8 cellular contexts compared by ENCODE assay signal in genomic region chrX:7110821-7111276, GRCh38. TPM values are rescaled to one million over a fixed set of nuclear protein-coding genes. Genes with fewer than 3 reads are reported as not detected.
DNase-seq lines count a peak whose midpoint lies in the region; ATAC-seq lines count a peak whose summit lies in the region.

No MANE protein-coding gene starts in this region.

- intact Hi-C loops in Right ventricle myocardium superior (cut with DNase I): no loop called here

- H3K36me3 Mint-ChIP-seq in naive thymus-derived CD8-positive, alpha-beta T cell: peaks cover 0 to 9% (median 1%) of the 10 kb centered on the region in 3 donors

- H3K4me1 Mint-ChIP-seq in naive thymus-derived CD8-positive, alpha-beta T cell: peaks cover 17 to 38% (median 32%) of the 10 kb centered on the region in 4 donors

- POLR2A ChIA-PET in naive thymus-derived CD8-positive, alpha-beta T cell (lab: Charles Lee): no interaction called here

- H3K27me3 Mint-ChIP-seq in naive thymus-derived CD8-positive, alpha-beta T cell: no peaks in the 10 kb centered on the region

- no peaks in the 10 kb centered on the region for H3K9me3 Mint-ChIP-seq in naive thymus-derived CD8-positive, alpha-beta T cell

- peak; percentile 39 to 60 for DNase-seq in NOMO-1 (lab: John Stamatoyannopoulos, UW; ENCODE audit: unreplicated experiment in 2 of 2)
- DNase-seq in naive thymus-derived CD8-positive, alpha-beta T cell: no peak
- no peak for DNase-seq in cortex of kidney (lab: John Stamatoyannopoulos, UW)
- no peak for DNase-seq in Right ventricle myocardium superior
- DNase-seq in NCI-H128 (lab: John Stamatoyannopoulos, UW; ENCODE audit: unreplicated experiment): no peak
- no peak for DNase-seq in activated gamma-delta T cell treated with Interleukin-2 at 50 U/mL for 16 hours

- peak overlapping the region in 3 of 10 donors; percentile 4 to 38 (median 22) for H3K4me3 Mint-ChIP-seq in naive thymus-derived CD8-positive, alpha-beta T cell

- peak; percentile 29 for ATAC-seq in GM19043 (IDR thresholded peaks at IDR 0.05; ENCODE audit: low read depth, unreplicated experiment)
- ATAC-seq in HG02870 (IDR thresholded peaks at IDR 0.05; ENCODE audit: unreplicated experiment): peak; percentile 41
- no peak for ATAC-seq in naive thymus-derived CD8-positive, alpha-beta T cell
- ATAC-seq in Right ventricle myocardium superior (ENCODE audit: poor library complexity): no peak

- peak overlapping the region in 7 of 10 donors; percentile 11 to 96 (median 73) for H3K27ac Mint-ChIP-seq in naive thymus-derived CD8-positive, alpha-beta T cell

RNA-seq across cellular contexts. Expression of gene STS, which starts 36.7 kb away (rescaled TPM):
- under 1 TPM; 0.52 to 0.55 TPM for total RNA-seq in naive thymus-derived CD8-positive, alpha-beta T cell
- under 1 TPM; 0.56 to 0.66 (median 0.63) TPM for polyA plus RNA-seq in naive thymus-derived CD8-positive, alpha-beta T cell
- 4.3 TPM for total RNA-seq in Right ventricle myocardium superior

RNA-seq across cellular contexts. Expression of gene PUDP, which starts 37.1 kb away (rescaled TPM):
- total RNA-seq in naive thymus-derived CD8-positive, alpha-beta T cell: 10 to 100 TPM in 1 of 2 experiments, 1 to 10 TPM in 1; 8.6 to 10.0 TPM
- polyA plus RNA-seq in naive thymus-derived CD8-positive, alpha-beta T cell: 10 to 100 TPM in 2 of 3 donors, 1 to 10 TPM in 1; 9.5 to 12.0 (median 11.4) TPM
- 21.6 TPM for total RNA-seq in Right ventricle myocardium superior

Comparison
In these comparisons a context has a peak if more than half of its experiments do, and no peak if none do; other contexts are left out.
1. ATAC-seq: peak in GM19043 (single experiment) and HG02870 (single experiment); none in naive thymus-derived CD8-positive, alpha-beta T cell (0 of 2) and Right ventricle myocardium superior (single experiment).
2. DNase-seq: peak in NOMO-1 (2 of 2); none in naive thymus-derived CD8-positive, alpha-beta T cell (0 of 10), cortex of kidney (single experiment), Right ventricle myocardium superior (single experiment), NCI-H128 (single experiment) and activated gamma-delta T cell treated with Interleukin-2 at 50 U/mL for 16 hours (single experiment).